Comparison of ENCODE assay signal across 8 cellular contexts in genomic region chr22:23565288-23565941, GRCh38. TPM values are rescaled to one million over a fixed set of nuclear protein-coding genes. Genes with fewer than 3 reads are reported as not detected.
A peak's percentile ranks its signal among the peaks of the same experiment; 100 is the strongest.
DNase-seq lines count a peak whose midpoint lies in the region; ATAC-seq and TF ChIP-seq lines count a peak whose summit lies in the region.

No MANE protein-coding gene starts in this region.

- DNase-seq in Right ventricle myocardium superior (no peak), Right ventricle myocardium inferior (ENCODE audit: missing footprints) (no peak), WERI-Rb-1 (peak; percentile 72), right cardiac atrium (no peak), COLO829 (ENCODE audit: low spot score) (no peak), anterior cingulate cortex (lab: John Stamatoyannopoulos, UW) (no peak)

- H3K4me1 ChIP-seq in right cardiac atrium (ENCODE audit: control insufficient read depth, insufficient read depth, low read length): no peaks in the 10 kb centered on the region
- H3K4me1 ChIP-seq in skeletal muscle satellite cell (ENCODE audit: control insufficient read depth, insufficient read depth, low read length): no peaks in the 10 kb centered on the region

- H3K9me3 ChIP-seq in WERI-Rb-1 (ENCODE audit: severe bottlenecking) (no peaks in the 10 kb centered on the region), right cardiac atrium (ENCODE audit: control insufficient read depth, low read length) (no peaks in the 10 kb centered on the region), skeletal muscle satellite cell (replicated peaks; ENCODE audit: low read length) (no peaks in the 10 kb centered on the region)

- H3K9ac ChIP-seq in skeletal muscle satellite cell (ENCODE audit: low read depth, low read length): no peak overlapping the region

- peak; percentile 62 for ATAC-seq in Right ventricle myocardium superior (ENCODE audit: poor library complexity)
- no peak for ATAC-seq in Right ventricle myocardium inferior
- peak; percentile 15 to 55 for ATAC-seq in right cardiac atrium
- ATAC-seq in GM18868 (IDR thresholded peaks at IDR 0.05; ENCODE audit: unreplicated experiment): no peak

- TF ChIP-seq CTCF in WERI-Rb-1 (IDR thresholded peaks at IDR 0.05; ENCODE audit: low read depth, low read length): peak; percentile 53

- H3K4me3 ChIP-seq in WERI-Rb-1 (ENCODE audit: low read depth, low read length) (peak overlapping the region; percentile 76), right cardiac atrium (ENCODE audit: low read length) (peak overlapping the region; percentile 57), skeletal muscle satellite cell (ENCODE audit: low read length) (no peak overlapping the region)

- WGBS in right cardiac atrium: 13% methylated on average over 12 of the region's 12 CpGs

- intact Hi-C loops in Right ventricle myocardium superior (cut with DNase I): no loop called here
- intact Hi-C loops in Right ventricle myocardium inferior (cut with DNase I): no loop called here
- intact Hi-C loops in right cardiac atrium (cut with DNase I): no loop called here

- peak overlapping the region; percentile 52 for H3K4me2 ChIP-seq in skeletal muscle satellite cell (ENCODE audit: low read length)

- no peaks in the 10 kb centered on the region for H3K36me3 ChIP-seq in WERI-Rb-1
- no peaks in the 10 kb centered on the region for H3K36me3 ChIP-seq in skeletal muscle satellite cell (ENCODE audit: insufficient read depth, low read length)

- H3K27me3 ChIP-seq in WERI-Rb-1 (ENCODE audit: insufficient read depth, low read depth, severe bottlenecking) (no peaks in the 10 kb centered on the region), right cardiac atrium (ENCODE audit: control insufficient read depth, insufficient read depth) (no peaks in the 10 kb centered on the region), skeletal muscle satellite cell (ENCODE audit: control insufficient read depth, insufficient read depth, low read length) (peaks cover 37% of the 10 kb centered on the region)

- H3K27ac ChIP-seq in WERI-Rb-1: peak overlapping the region; percentile 2
- no peak overlapping the region for H3K27ac ChIP-seq in right cardiac atrium (ENCODE audit: low read length)

RNA-seq across cellular contexts. Expression of gene IGLL1, which starts 14.7 kb away (rescaled TPM):
- total RNA-seq in Right ventricle myocardium superior (not detected), Right ventricle myocardium inferior (not detected), right cardiac atrium (not detected)
- not detected for polyA plus RNA-seq in right cardiac atrium
- total RNA-seq in skeletal muscle satellite cell (2012; rRNA removed): not detected in 2 replicates

Comparison
In these comparisons a context has a peak if more than half of its experiments do, and no peak if none do; other contexts are left out.
1. ATAC-seq: peak in Right ventricle myocardium superior (single experiment) and right cardiac atrium (2 of 2); none in Right ventricle myocardium inferior (single experiment) and GM18868 (single experiment).